In the genomic region with DNA sequence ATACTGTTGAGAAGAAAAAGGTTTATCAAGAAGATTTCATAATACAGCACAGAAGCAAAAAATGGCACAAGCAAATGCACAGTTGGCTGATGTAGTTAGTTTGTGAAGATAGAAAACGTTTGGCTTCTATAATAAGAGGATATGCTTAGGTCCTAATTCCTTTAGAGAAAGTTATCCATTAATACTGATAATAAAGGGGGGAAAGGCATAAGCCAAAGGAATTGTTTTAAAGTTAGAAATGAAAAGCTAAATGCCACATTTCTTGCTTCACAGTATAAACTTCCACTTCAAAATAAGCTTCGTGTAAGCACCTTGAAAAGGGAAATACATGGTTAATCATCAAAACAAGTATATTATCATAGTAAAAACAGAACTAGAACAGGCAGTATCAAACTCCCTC, we compare ENCODE assay signal across 1 cellular context.
TF ChIP-seq lines count a peak whose summit lies in the region.

No MANE protein-coding gene starts in this region.

TF ChIP-seq in A549, 52 proteins besides CTCF, POLR2A, EP300 and RAD21 (continued from another document):
- TF ChIP-seq ELK1 (IDR thresholded peaks at IDR 0.05; ENCODE audit: low read depth, low read length) (no peak), HEYL (CRISPR knock-in tag; IDR thresholded peaks at IDR 0.05) (no peak)
